ENCODE assay signal across 29 cellular contexts in genomic region chr2:138012082-138012481, GRCh38. TPM values are rescaled to one million over a fixed set of nuclear protein-coding genes. Genes with fewer than 3 reads are reported as not detected.
"Had no signal": no experiment of that assay in that cellular context is flagged by ENCODE, and none has a peak within 500 bp of the region (broad histone marks: within the 10 kb centered on the region; RNA-seq: fewer than 3 reads in every experiment).

No MANE protein-coding gene starts in this region.

- H2AFZ ChIP-seq: neural progenitor cell, parathyroid adenoma had no signal

- DNase-seq: natural killer cell; occipital lobe; ovary; posterior cingulate gyrus; psoas muscle; right cardiac atrium; spleen; stimulated activated CD4-positive, alpha-beta T cell treated with anti-CD3 and anti-CD28 coated beads, Interleukin-12 subunit alpha, Interleukin-12 subunit beta, amount 100 ng/mL, for 4 hours; stimulated activated CD4-positive, alpha-beta T cell treated with anti-CD3 and anti-CD28 coated beads, Interleukin-1b, Interleukin-23, amount 100 ng/mL, for 48 hours; stimulated activated CD4-positive, alpha-beta T cell treated with anti-CD3 and anti-CD28 coated beads, Interleukin-4, amount 100 ng/mL, for 1 hour; stimulated activated CD4-positive, alpha-beta T cell treated with anti-CD3 and anti-CD28 coated beads, Interleukin-4, amount 100 ng/mL, for 4 hours; stimulated activated CD8-positive, alpha-beta memory T cell treated with anti-CD3 and anti-CD28 coated beads, Interleukin-4, amount 100 ng/mL, for 48 hours; stimulated activated naive CD4-positive, alpha-beta T cell; stimulated activated naive CD8-positive, alpha-beta T cell treated with anti-CD3 and anti-CD28 coated beads, Interleukin-15, amount 100 ng/mL, for 72 hours; stimulated activated naive CD8-positive, alpha-beta T cell treated with anti-CD3 and anti-CD28 coated beads, Interleukin-15, Interleukin-2, amounts not matched to agents 100 U/mL and 50 U/mL, for 24 hours; substantia nigra; testis; tibial artery; transverse colon; upper lobe of right lung; uterus had no signal

- H3K4me3 ChIP-seq: neural progenitor cell, ovary, psoas muscle, skin epidermis, smooth muscle cell, spleen, suprapubic skin, testis, tibial artery, transverse colon, upper lobe of right lung, uterus had no signal

- H3K4me2 ChIP-seq: neural progenitor cell, smooth muscle cell had no signal

- H3K9ac ChIP-seq: neural progenitor cell, parathyroid adenoma had no signal

- H3K36me3 ChIP-seq: neural progenitor cell, ovary, uterus had no signal

- H3K27me3 ChIP-seq: neural progenitor cell, ovary, spleen, suprapubic skin, testis, tibial artery, transverse colon, upper lobe of right lung, uterus had no signal

- ATAC-seq: natural killer cell; psoas muscle; right cardiac atrium; sciatic nerve; stimulated activated memory B cell treated with anti-CD40 and anti-IgM and Interleukin-4, amounts not matched to agents 10 μg/mL and 1 μg/mL and 100 μg/mL, for 72 hours; stimulated activated naive CD8-positive, alpha-beta T cell treated with anti-CD3 and anti-CD28 coated beads, Interleukin-15, amount 100 ng/mL, for 72 hours; stimulated activated naive CD8-positive, alpha-beta T cell treated with anti-CD3 and anti-CD28 coated beads, Interleukin-15, Interleukin-2, amounts not matched to agents 100 U/mL and 50 U/mL, for 24 hours; upper lobe of right lung had no signal

- H3K4me1 ChIP-seq: neural progenitor cell, parathyroid adenoma, psoas muscle, spleen, suprapubic skin, testis, tibial artery, upper lobe of right lung, uterus had no signal

- H3K27ac ChIP-seq: neural progenitor cell, ovary, parathyroid adenoma, psoas muscle, skin epidermis, spleen, suprapubic skin, testis, tibial artery, transverse colon, upper lobe of right lung, uterus had no signal

- H3K9me3 ChIP-seq: ovary, psoas muscle, spleen, suprapubic skin, testis, tibial artery, transverse colon, upper lobe of right lung, uterus had no signal

- H3K79me2 ChIP-seq: parathyroid adenoma had no signal

RNA-seq across cellular contexts. Expression of gene HNMT, which starts 47.8 kb away (rescaled TPM):
- polyA plus RNA-seq: neural cell had no signal
